In the genomic region with DNA sequence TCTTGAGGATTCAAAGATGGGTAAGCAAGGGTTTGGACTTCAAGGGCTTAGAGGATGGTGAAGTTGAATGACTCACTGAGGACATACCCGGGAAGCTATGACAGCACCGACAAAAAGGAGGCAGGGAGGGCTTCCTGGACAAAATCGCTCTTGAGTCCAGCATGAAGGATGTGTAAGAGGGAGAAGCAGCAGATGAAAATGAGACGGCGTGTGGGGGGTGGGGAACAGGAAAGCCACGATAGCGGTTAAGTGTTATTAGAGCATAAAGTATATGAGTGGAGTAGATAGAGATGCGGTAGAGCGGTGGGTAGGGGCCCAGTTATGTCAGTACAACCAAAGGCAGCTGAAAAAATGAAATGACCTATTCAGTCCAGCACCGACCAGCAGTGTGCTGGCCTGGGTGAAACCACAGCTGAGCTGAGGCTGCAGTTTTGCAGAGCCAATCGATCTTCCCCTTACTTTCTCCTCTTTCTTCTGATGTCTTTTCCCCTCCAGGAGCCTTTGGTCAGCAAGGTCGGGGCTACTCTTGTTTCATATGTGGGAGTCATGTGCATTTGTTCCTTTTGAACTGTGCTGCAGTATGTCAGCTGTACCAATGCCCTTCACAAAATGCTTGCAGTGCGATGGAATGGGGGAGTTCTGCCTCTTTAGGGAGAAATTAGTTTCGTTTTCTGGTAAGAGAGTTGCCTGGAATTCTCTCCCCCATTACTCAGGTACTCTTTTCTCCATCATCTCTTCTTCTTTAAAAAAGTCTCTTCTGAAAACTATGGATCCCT, we compare ENCODE assay signal across 11 cellular contexts. TPM values are rescaled to one million over a fixed set of nuclear protein-coding genes. Genes with fewer than 3 reads are reported as not detected.
A peak's percentile ranks its signal among the peaks of the same experiment; 100 is the strongest.
DNase-seq lines count a peak whose midpoint lies in the region; ATAC-seq, FAIRE-seq and TF ChIP-seq lines count a peak whose summit lies in the region.
"Had no signal": no experiment of that assay in that cellular context is flagged by ENCODE, and none has a peak within 500 bp of the region (broad histone marks: within the 10 kb centered on the region; RNA-seq: fewer than 3 reads in every experiment).

No MANE protein-coding gene starts in this region.

- no peak overlapping the region for H4K91ac ChIP-seq in mesenchymal stem cell (ENCODE audit: low read length)

- peaks cover 48% of the 10 kb centered on the region for H3K4me1 Mint-ChIP-seq in activated B cell treated with CpG ODN at 0.5 μM for 24 hours

- 57 to 68% (median 63%) methylated on average over 14 of the region's 14 CpGs for WGBS in heart left ventricle, 4 donors
- 81% methylated on average over 13 of the region's 14 CpGs for WGBS in mesenchymal stem cell
- WGBS in adrenal gland, 4 donors = 51 to 62% (median 60%) methylated on average over 14 of the region's 14 CpGs

- peaks cover 0 to 7% (median 0%) of the 10 kb centered on the region in 12 donors for H3K9me3 ChIP-seq in heart left ventricle
- H3K9me3 ChIP-seq in right atrium auricular region = no peaks in the 10 kb centered on the region
- no peaks in the 10 kb centered on the region for H3K9me3 ChIP-seq in mesenchymal stem cell (ENCODE audit: control insufficient read depth, low read length)
- H3K9me3 ChIP-seq in adrenal gland (replicated peaks in 1 of 3) = no peaks in the 10 kb centered on the region
- no peaks in the 10 kb centered on the region for H3K9me3 ChIP-seq in WERI-Rb-1 (ENCODE audit: severe bottlenecking)
- H3K9me3 ChIP-seq: SK-N-SH had no signal

- no peak overlapping the region for H2BK5ac ChIP-seq in mesenchymal stem cell (ENCODE audit: low read depth, low read length, poor library complexity, severe bottlenecking)

- peak overlapping the region; percentile 54 for H3K4me3 Mint-ChIP-seq in activated B cell treated with CpG ODN at 0.5 μM for 24 hours

- H3K27me3 ChIP-seq in heart left ventricle (no peaks in the 10 kb centered on the region), right atrium auricular region (no peaks in the 10 kb centered on the region), mesenchymal stem cell (ENCODE audit: control insufficient read depth in 1 of 2, insufficient read depth in 1 of 2, low read length in 2 of 2) (no peaks in the 10 kb centered on the region), adrenal gland (no peaks in the 10 kb centered on the region), WERI-Rb-1 (ENCODE audit: insufficient read depth, low read depth, severe bottlenecking) (no peaks in the 10 kb centered on the region)
- H3K27me3 ChIP-seq: cardiac muscle cell had no signal

- ATAC-seq in heart left ventricle = peak in 1 of 4 donors; percentile 29
- no peak for ATAC-seq in activated B cell treated with CpG ODN at 0.5 μM for 24 hours (ENCODE audit: low read depth)
- ATAC-seq: left colon had no signal

- H2AFZ ChIP-seq in mesenchymal stem cell (ENCODE audit: low read depth, low read length) = no peak overlapping the region

- no peak overlapping the region for H3K4ac ChIP-seq in mesenchymal stem cell (ENCODE audit: low read depth in 1 of 2, low read length in 2 of 2)

- DNase-seq in heart left ventricle (no peak), right atrium auricular region (ENCODE audit: low spot score) (no peak), activated B cell treated with CpG ODN at 0.5 μM for 24 hours (no peak), mesenchymal stem cell (peak; percentile 18), urothelium cell line (ENCODE audit: low spot score) (peak; percentile 50), KG1 (lab: John Stamatoyannopoulos, UW) (no peak), adrenal gland (no peak), WERI-Rb-1 (no peak)
- DNase-seq: left colon, SK-N-SH had no signal

- H2BK120ac ChIP-seq in mesenchymal stem cell (ENCODE audit: low read depth, low read length) = no peak overlapping the region

- no peak overlapping the region for H3K14ac ChIP-seq in mesenchymal stem cell (ENCODE audit: low read length in 2 of 2)

- H2BK15ac ChIP-seq in mesenchymal stem cell (ENCODE audit: low read depth, poor library complexity, severe bottlenecking) = no peak overlapping the region

- peak overlapping the region; percentile 38 for H3K9ac ChIP-seq in mesenchymal stem cell (ENCODE audit: low read length)
- H3K9ac ChIP-seq: SK-N-SH had no signal

- POLR2A ChIA-PET in activated B cell treated with CpG ODN at 0.5 μM for 24 hours (lab: Charles Lee) = no interaction called here

- H3K9me3 Mint-ChIP-seq in activated B cell treated with CpG ODN at 0.5 μM for 24 hours = no peaks in the 10 kb centered on the region

- no peak overlapping the region for H3K18ac ChIP-seq in mesenchymal stem cell (ENCODE audit: low read depth in 1 of 2, low read length in 2 of 2)

- H3K36me3 Mint-ChIP-seq in activated B cell treated with CpG ODN at 0.5 μM for 24 hours (ENCODE audit: low read depth) = peaks cover 4% of the 10 kb centered on the region

- TF ChIP-seq POLR2A in heart left ventricle (IDR thresholded peaks at IDR 0.05) = no peak
- no peak for TF ChIP-seq POLR2A in adrenal gland (IDR thresholded peaks at IDR 0.05)

- no peaks in the 10 kb centered on the region for H3K27me3 Mint-ChIP-seq in activated B cell treated with CpG ODN at 0.5 μM for 24 hours

- H3K79me1 ChIP-seq in mesenchymal stem cell (replicated peaks; ENCODE audit: low read length, poor library complexity, severe bottlenecking) = no peaks in the 10 kb centered on the region

- H3K27ac Mint-ChIP-seq in activated B cell treated with CpG ODN at 0.5 μM for 24 hours = peak overlapping the region; percentile 2

- CTCF ChIA-PET in activated B cell treated with CpG ODN at 0.5 μM for 24 hours (lab: Charles Lee) = no interaction called here

- no peak for FAIRE-seq in urothelium cell line (lab: Jason Lieb, UNC)

- peaks cover 0 to 42% (median 16%) of the 10 kb centered on the region in 12 donors for H3K4me1 ChIP-seq in heart left ventricle
- peaks cover 0 to 16% of the 10 kb centered on the region in 2 donors for H3K4me1 ChIP-seq in right atrium auricular region
- H3K4me1 ChIP-seq in mesenchymal stem cell (ENCODE audit: control insufficient read depth, insufficient read depth, low read depth, low read length) = peaks cover 4% of the 10 kb centered on the region
- H3K4me1 ChIP-seq in adrenal gland (replicated peaks in 1 of 2) = peaks cover 9 to 23% of the 10 kb centered on the region in 2 donors

- no peak overlapping the region for H3K23ac ChIP-seq in mesenchymal stem cell (ENCODE audit: low read length in 2 of 2)

- intact Hi-C loops in heart left ventricle (cut with DNase I) (no loop called here), activated B cell treated with CpG ODN at 0.5 μM for 24 hours (cut with micrococcal nuclease) (no loop called here), adrenal gland (cut with DNase I) (no loop called here)

- H3K4me2 ChIP-seq in mesenchymal stem cell (ENCODE audit: low read length, poor library complexity, severe bottlenecking) = no peak overlapping the region
- H3K4me2 ChIP-seq: SK-N-SH had no signal

- no peak overlapping the region for H2AK5ac ChIP-seq in mesenchymal stem cell (ENCODE audit: low read length, severe bottlenecking)

- TF ChIP-seq CTCF in heart left ventricle (IDR thresholded peaks at IDR 0.05) = no peak
- no peak for TF ChIP-seq CTCF in right atrium auricular region (IDR thresholded peaks at IDR 0.05)
- no peak for TF ChIP-seq CTCF in activated B cell treated with CpG ODN at 0.5 μM for 24 hours (IDR thresholded peaks at IDR 0.05)
- TF ChIP-seq CTCF in adrenal gland (IDR thresholded peaks at IDR 0.05) = no peak
- TF ChIP-seq CTCF in WERI-Rb-1 (IDR thresholded peaks at IDR 0.05; ENCODE audit: low read depth, low read length) = no peak

- H2BK12ac ChIP-seq in mesenchymal stem cell (ENCODE audit: low read length in 2 of 2) = peak overlapping the region; percentile 37 to 45

- H3K36me3 ChIP-seq in heart left ventricle (peaks cover 0 to 4% (median 0%) of the 10 kb centered on the region in 9 donors), right atrium auricular region (no peaks in the 10 kb centered on the region), mesenchymal stem cell (ENCODE audit: control insufficient read depth in 1 of 2, insufficient read depth in 2 of 2, low read depth in 1 of 2, low read length in 2 of 2) (peaks cover 0 to 3% of the 10 kb centered on the region in 2 experiments), adrenal gland (replicated peaks in 1 of 2) (no peaks in the 10 kb centered on the region), WERI-Rb-1 (peaks cover 17% of the 10 kb centered on the region)
- H3K36me3 ChIP-seq: cardiac muscle cell had no signal

- H3K4me3 ChIP-seq in heart left ventricle (peak overlapping the region in 7 of 12 donors; percentile 6 to 45 (median 25)), right atrium auricular region (no peak overlapping the region), mesenchymal stem cell (ENCODE audit: insufficient read depth in 1 of 2, low read depth in 1 of 2, low read length in 2 of 2) (peak overlapping the region in 1 of 2 experiments; percentile 70), adrenal gland (no peak overlapping the region), WERI-Rb-1 (ENCODE audit: low read depth, low read length) (no peak overlapping the region)
- H3K4me3 ChIP-seq: cardiac muscle cell had no signal

- H3K27ac ChIP-seq in heart left ventricle (no peak overlapping the region), right atrium auricular region (no peak overlapping the region), mesenchymal stem cell (ENCODE audit: low read length, poor library complexity, severe bottlenecking) (no peak overlapping the region), adrenal gland (no peak overlapping the region), WERI-Rb-1 (no peak overlapping the region)
- H3K27ac ChIP-seq: cardiac muscle cell had no signal

- peak overlapping the region; percentile 64 for H4K8ac ChIP-seq in mesenchymal stem cell (ENCODE audit: low read length)

RNA-seq across cellular contexts. Expression of gene THUMPD2, which starts 2.0 kb away (rescaled TPM):
- 1 to 10 TPM; 3.6 to 6.2 (median 5.3) TPM for total RNA-seq in heart left ventricle
- 1 to 10 TPM; 5.2 to 5.9 TPM for polyA plus RNA-seq in heart left ventricle
- 1 to 10 TPM; 5.9 to 9.4 TPM for total RNA-seq in right atrium auricular region
- 13.2 and 14.1 TPM in 2 replicates for total RNA-seq in activated B cell treated with CpG ODN at 0.5 μM for 24 hours
- 6.5 TPM for polyA plus RNA-seq in mesenchymal stem cell (2013, experiment 1 of 2)
- polyA plus RNA-seq in mesenchymal stem cell (2013, experiment 2 of 2) = 6.9 TPM
- total RNA-seq in adrenal gland = 100 to 1,000 TPM in 1 of 8 donors, 10 to 100 TPM in 2, 1 to 10 TPM in 5; 3.0 to 216 (median 7.4) TPM
- polyA plus RNA-seq in adrenal gland = 10 to 100 TPM in 2 of 3 donors, 1 to 10 TPM in 1; 9.3 to 21.6 (median 18.1) TPM

Comparison
In these comparisons a context has a peak if more than half of its experiments do, and no peak if none do; other contexts are left out.
1. H3K4me3 ChIP-seq: peak in heart left ventricle (7 of 12); none in right atrium auricular region (0 of 2), adrenal gland (0 of 4) and WERI-Rb-1 (single experiment).
2. DNase-seq: peak in mesenchymal stem cell (single experiment) and urothelium cell line (single experiment); none in heart left ventricle (0 of 5), right atrium auricular region (single experiment), activated B cell treated with CpG ODN at 0.5 μM for 24 hours (single experiment), KG1 (single experiment), adrenal gland (0 of 7) and WERI-Rb-1 (single experiment).